Comparison of ENCODE assay signal across 1 cellular context in the genomic region with DNA sequence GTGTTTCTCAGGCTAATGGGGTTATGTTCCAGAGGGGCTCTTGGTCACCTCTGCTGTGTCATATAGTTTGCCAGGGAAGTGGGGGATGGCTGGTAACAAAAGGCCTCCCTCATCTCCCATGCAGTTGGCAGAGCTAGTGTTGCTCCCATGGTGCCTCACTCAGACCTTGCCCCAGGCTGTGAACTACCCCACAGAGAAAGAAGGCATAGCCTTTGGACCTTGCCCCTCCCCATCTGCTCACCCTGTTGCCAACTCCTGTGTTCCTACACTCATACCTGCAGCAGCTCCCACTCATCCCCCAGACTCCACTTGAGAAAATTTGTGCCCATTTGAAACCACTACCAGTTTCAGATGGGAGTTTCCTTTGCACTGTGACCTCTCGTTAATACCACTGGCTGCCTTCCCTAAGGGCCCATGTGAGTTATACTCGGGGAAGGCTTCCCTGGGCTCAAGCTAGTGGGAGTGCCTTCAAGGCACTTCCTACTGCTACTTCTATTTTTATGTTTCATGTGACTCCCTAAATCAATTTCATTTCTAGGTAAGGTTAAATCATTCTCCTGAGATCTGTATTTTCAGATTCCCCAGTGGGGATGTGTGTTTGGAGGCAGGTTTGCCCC.
TF ChIP-seq lines count a peak whose summit lies in the region.

No MANE protein-coding gene starts in this region.

TF ChIP-seq in SK-N-SH, 30 proteins besides CTCF, POLR2A, EP300 and RAD21 (continued from another document):
- TF ChIP-seq, protein P1, sequence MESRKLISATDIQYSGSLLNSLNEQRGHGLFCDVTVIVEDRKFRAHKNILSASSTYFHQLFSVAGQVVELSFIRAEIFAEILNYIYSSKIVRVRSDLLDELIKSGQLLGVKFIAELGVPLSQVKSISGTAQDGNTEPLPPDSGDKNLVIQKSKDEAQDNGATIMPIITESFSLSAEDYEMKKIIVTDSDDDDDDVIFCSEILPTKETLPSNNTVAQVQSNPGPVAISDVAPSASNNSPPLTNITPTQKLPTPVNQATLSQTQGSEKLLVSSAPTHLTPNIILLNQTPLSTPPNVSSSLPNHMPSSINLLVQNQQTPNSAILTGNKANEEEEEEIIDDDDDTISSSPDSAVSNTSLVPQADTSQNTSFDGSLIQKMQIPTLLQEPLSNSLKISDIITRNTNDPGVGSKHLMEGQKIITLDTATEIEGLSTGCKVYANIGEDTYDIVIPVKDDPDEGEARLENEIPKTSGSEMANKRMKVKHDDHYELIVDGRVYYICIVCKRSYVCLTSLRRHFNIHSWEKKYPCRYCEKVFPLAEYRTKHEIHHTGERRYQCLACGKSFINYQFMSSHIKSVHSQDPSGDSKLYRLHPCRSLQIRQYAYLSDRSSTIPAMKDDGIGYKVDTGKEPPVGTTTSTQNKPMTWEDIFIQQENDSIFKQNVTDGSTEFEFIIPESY (IDR thresholded peaks at IDR 0.05; ENCODE audit: borderline replicate concordance, low read depth), result no peak
